14 cellular contexts compared by ENCODE assay signal in genomic region chr22:42816339-42816738, GRCh38. TPM values are rescaled to one million over a fixed set of nuclear protein-coding genes. Genes with fewer than 3 reads are reported as not detected.
DNase-seq lines count a peak whose midpoint lies in the region; ATAC-seq and TF ChIP-seq lines count a peak whose summit lies in the region.
"Had no signal": no experiment of that assay in that cellular context is flagged by ENCODE, and none has a peak within 500 bp of the region (broad histone marks: within the 10 kb centered on the region; RNA-seq: fewer than 3 reads in every experiment).

No MANE protein-coding gene starts in this region.

- no peak for TF ChIP-seq CTCF in cardiac muscle cell (IDR thresholded peaks at IDR 0.05; ENCODE audit: low read depth, low read length)
- no peak for TF ChIP-seq CTCF in WTC11 (IDR thresholded peaks at IDR 0.05)
- TF ChIP-seq CTCF in lung (IDR thresholded peaks at IDR 0.05; ENCODE audit: control extremely low read depth, extremely low read depth) = no peak

- no peak overlapping the region for H3K4me3 Mint-ChIP-seq in WTC11
- H3K4me3 Mint-ChIP-seq: CD4-positive, CD25-positive, alpha-beta regulatory T cell had no signal

- peak overlapping the region; percentile 52; the same call in 1 of the 2 replicates for H3K27ac Mint-ChIP-seq in WTC11
- H3K27ac Mint-ChIP-seq: CD4-positive, CD25-positive, alpha-beta regulatory T cell had no signal

- H3K9me3 ChIP-seq in cardiac muscle cell (ENCODE audit: low read depth) (no peaks in the 10 kb centered on the region), lung (ENCODE audit: control insufficient read depth in 2 of 2, insufficient read depth in 1 of 2, low read length in 1 of 2) (no peaks in the 10 kb centered on the region)

- H3K27me3 ChIP-seq in cardiac muscle cell (no peaks in the 10 kb centered on the region), lung (ENCODE audit: control insufficient read depth, insufficient read depth) (no peaks in the 10 kb centered on the region)

- 73 to 95% methylated on average over 3 of the region's 3 CpGs for WGBS in lung, 2 donors

- peaks cover 3% of the 10 kb centered on the region for H3K9me3 Mint-ChIP-seq in WTC11
- H3K9me3 Mint-ChIP-seq: CD4-positive, CD25-positive, alpha-beta regulatory T cell had no signal

- POLR2A ChIA-PET in WTC11 (lab: Charles Lee) = no interaction called here

- ATAC-seq in left cardiac atrium (no peak), WTC11 (no peak), lung (ENCODE audit: insufficient read depth, low FRiP score) (no peak)

- 0 out of 2 replicates have a peak, but pooled peaks cover 2% of the 10 kb centered on the region for H3K4me1 Mint-ChIP-seq in WTC11

- peaks cover 27% of the 10 kb centered on the region for H3K36me3 ChIP-seq in cardiac muscle cell
- peaks cover 12 to 27% of the 10 kb centered on the region in 2 donors for H3K36me3 ChIP-seq in lung (ENCODE audit: control insufficient read depth in 2 of 2, insufficient read depth in 2 of 2, low read length in 2 of 2)

- DNase-seq in cardiac muscle cell (ENCODE audit: low read depth in 1 of 2, low spot score in 1 of 2) (peak in 1 of 2 donors; percentile 36), left cardiac atrium (no peak), WTC11 (ENCODE audit: low spot score) (no peak), lung (ENCODE audit: low spot score) (peak; percentile 27), glomerular visceral epithelial cell (ENCODE audit: extremely low spot score) (no peak), cerebellar nuclear complex (lab: John Stamatoyannopoulos, UW) (no peak)
- no peak for DNase-seq in activated CD4-positive, alpha-beta T cell treated with anti-CD3 and anti-CD28 coated beads for 4 hours
- DNase-seq: AML-193; CD4-positive, CD25-positive, alpha-beta regulatory T cell; H7; KBM-7; NCI-H1092; NCI-H187; NCI-H2171 had no signal

- peaks cover 2% of the 10 kb centered on the region for H3K36me3 Mint-ChIP-seq in WTC11

- intact Hi-C loops in left cardiac atrium (cut with DNase I) = no loop called here

- CTCF ChIA-PET in WTC11 (lab: Charles Lee) = interaction anchor here (1.0 kb wide), 3 partner anchors 51 to 244 kb away, joined by 3 to 4 read pairs (median 4); no protein-coding TSS in a partner anchor

- H3K4me1 ChIP-seq in cardiac muscle cell (ENCODE audit: low read depth) (no peaks in the 10 kb centered on the region), lung (ENCODE audit: control insufficient read depth in 2 of 2, insufficient read depth in 2 of 2, low read length in 2 of 2) (peaks cover 3 to 4% of the 10 kb centered on the region in 2 donors)

- peak overlapping the region; percentile 71 for H3K27ac ChIP-seq in cardiac muscle cell
- H3K27ac ChIP-seq in lung (ENCODE audit: low read depth in 1 of 2, low read length in 1 of 2) = no peak overlapping the region

- H3K4me3 ChIP-seq in cardiac muscle cell (no peak overlapping the region), lung (no peak overlapping the region)

- no peaks in the 10 kb centered on the region for H3K27me3 Mint-ChIP-seq in WTC11 (ENCODE audit: low read depth)
- H3K27me3 Mint-ChIP-seq: CD4-positive, CD25-positive, alpha-beta regulatory T cell had no signal

TF ChIP-seq in WTC11, 78 proteins besides CTCF, POLR2A, EP300 and RAD21:
- no peak for TF ChIP-seq ZNF232 (CRISPR knock-in tag; IDR thresholded peaks at IDR 0.05)
- TF ChIP-seq PRRX2 (CRISPR knock-in tag; IDR thresholded peaks at IDR 0.05) = no peak

RNA-seq across cellular contexts. Expression of gene ARFGAP3, which starts 40.7 kb away (rescaled TPM):
- total RNA-seq in cardiac muscle cell = 26.3 and 30.1 TPM in 2 replicates
- 38.2 and 48.6 TPM in 2 replicates for polyA plus RNA-seq in cardiac muscle cell
- total RNA-seq in left cardiac atrium = 10 to 100 TPM; 21.2 to 39.8 TPM
- 16.9 to 17.1 TPM (median 17.1 TPM) in 3 replicates for total RNA-seq in WTC11 (2021)
- total RNA-seq in lung = 10 to 100 TPM; 42.0 to 42.9 TPM
- 10 to 100 TPM; 25.8 to 42.7 TPM for polyA plus RNA-seq in lung
